ENCODE assay signal across 9 cellular contexts in genomic region chr6:28393912-28394662, GRCh38. TPM values are rescaled to one million over a fixed set of nuclear protein-coding genes. Genes with fewer than 3 reads are reported as not detected.
A peak's percentile ranks its signal among the peaks of the same experiment; 100 is the strongest.
DNase-seq lines count a peak whose midpoint lies in the region; ATAC-seq and TF ChIP-seq lines count a peak whose summit lies in the region.
"Had no signal": no experiment of that assay in that cellular context is flagged by ENCODE, and none has a peak within 500 bp of the region (broad histone marks: within the 10 kb centered on the region; RNA-seq: fewer than 3 reads in every experiment).

No MANE protein-coding gene starts in this region.

- H3K27me3 Mint-ChIP-seq in central memory CD8-positive, alpha-beta T cell, result no peaks in the 10 kb centered on the region
- H3K27me3 Mint-ChIP-seq in neural crest cell (ENCODE audit: low read depth), result no peaks in the 10 kb centered on the region
- H3K27me3 Mint-ChIP-seq: naive thymus-derived CD4-positive, alpha-beta T cell had no signal

- no peaks in the 10 kb centered on the region for H3K9me3 Mint-ChIP-seq in central memory CD8-positive, alpha-beta T cell
- H3K9me3 Mint-ChIP-seq in neural crest cell, result no peaks in the 10 kb centered on the region

- peak overlapping the region; percentile 0 for H3K27ac Mint-ChIP-seq in central memory CD8-positive, alpha-beta T cell (ENCODE audit: low read depth)
- no peak overlapping the region for H3K27ac Mint-ChIP-seq in neural crest cell (ENCODE audit: unreplicated experiment)

- no peak for ATAC-seq in central memory CD8-positive, alpha-beta T cell (replicated peaks; ENCODE audit: extremely low read depth, poor library complexity, severe bottlenecking)
- ATAC-seq in HG02884 (IDR thresholded peaks at IDR 0.05; ENCODE audit: unreplicated experiment), result no peak
- ATAC-seq: naive thymus-derived CD4-positive, alpha-beta T cell had no signal

- H3K4me3 ChIP-seq in NB4 (ENCODE audit: low read depth, low read length), result peak overlapping the region; percentile 2

- DNase-seq in GM10266 (ENCODE audit: extremely low spot score) (no peak), NB4 (ENCODE audit: low read depth) (peak; percentile 38), neural crest cell (ENCODE audit: low read depth, low spot score) (no peak), NCI-H187 (lab: John Stamatoyannopoulos, UW) (no peak)
- DNase-seq in central memory CD8-positive, alpha-beta T cell (ENCODE audit: low spot score in 2 of 2), result no peak
- no peak for DNase-seq in activated T-cell treated with anti-CD3 and anti-CD28 coated beads, Interleukin-2, amount 50 U/mL, for 48 hours

- H3K4me3 Mint-ChIP-seq in central memory CD8-positive, alpha-beta T cell, result no peak overlapping the region
- H3K4me3 Mint-ChIP-seq in neural crest cell, result no peak overlapping the region

- TF ChIP-seq CTCF in GM10266 (IDR thresholded peaks at IDR 0.05; ENCODE audit: control insufficient read depth, insufficient read depth, low read depth, missing control alignments) (peak; percentile 26), NB4 (IDR thresholded peaks at IDR 0.05; ENCODE audit: low read depth, low read length) (peak; percentile 37), neural crest cell (conservative IDR thresholded peaks at IDR 0.05) (peak; percentile 52)

- peaks cover 29% of the 10 kb centered on the region for H3K36me3 Mint-ChIP-seq in central memory CD8-positive, alpha-beta T cell (ENCODE audit: insufficient read depth)
- peaks cover 33% of the 10 kb centered on the region for H3K36me3 Mint-ChIP-seq in neural crest cell (ENCODE audit: low read depth)

- no peak for TF ChIP-seq POLR2A in NB4 (IDR thresholded peaks at IDR 0.05; ENCODE audit: extremely low read depth, insufficient read length)

- peaks cover 46% of the 10 kb centered on the region for H3K4me1 Mint-ChIP-seq in central memory CD8-positive, alpha-beta T cell
- peaks cover 47% of the 10 kb centered on the region for H3K4me1 Mint-ChIP-seq in neural crest cell

RNA-seq across cellular contexts. Expression of gene ZSCAN12, which starts 5.5 kb away (rescaled TPM):
- 16.6 and 18.0 TPM in 2 replicates for total RNA-seq in neural crest cell

RNA-seq across cellular contexts. Expression of gene ZKSCAN3, which starts 44.3 kb away (rescaled TPM):
- 11.5 and 12.1 TPM in 2 replicates for total RNA-seq in neural crest cell

RNA-seq across cellular contexts. Expression of gene ZSCAN23, which starts 49.2 kb away (rescaled TPM):
- 11.8 and 12.5 TPM in 2 replicates for total RNA-seq in neural crest cell
- total RNA-seq: NCI-H460 had no signal

RNA-seq across cellular contexts. Expression of gene ZSCAN31, which starts 58.1 kb away (rescaled TPM):
- total RNA-seq in neural crest cell, result 5.7 and 6.7 TPM in 2 replicates
